In genomic region chr17:75869282-75870141, GRCh38 we compare ENCODE assay signal across 7 cellular contexts. TPM values are rescaled to one million over a fixed set of nuclear protein-coding genes. Genes with fewer than 3 reads are reported as not detected.
DNase-seq lines count a peak whose midpoint lies in the region; ATAC-seq and TF ChIP-seq lines count a peak whose summit lies in the region.
"Had no signal": no experiment of that assay in that cellular context is flagged by ENCODE, and none has a peak within 500 bp of the region (broad histone marks: within the 10 kb centered on the region; RNA-seq: fewer than 3 reads in every experiment).

No MANE protein-coding gene starts in this region.

- H3K27ac ChIP-seq in SJCRH30 (peak overlapping the region; percentile 58), suprapubic skin (peak overlapping the region; percentile 84)

- H3K4me1 ChIP-seq in SJCRH30 (peaks cover 34% of the 10 kb centered on the region), suprapubic skin (peaks cover 66% of the 10 kb centered on the region)

- intact Hi-C loops in head of caudate nucleus (cut with DNase I): no loop called here

- H3K36me3 ChIP-seq in SJCRH30 (no peaks in the 10 kb centered on the region), suprapubic skin (peaks cover 8% of the 10 kb centered on the region)

- DNase-seq in SJCRH30: peak; percentile 68 to 83
- DNase-seq in head of caudate nucleus: peak; percentile 42 to 88 (median 74)
- peak in 1 of 2 donors; percentile 87 for DNase-seq in suprapubic skin (ENCODE audit: low spot score in 2 of 2)
- no peak for DNase-seq in NCI-H1417 (lab: John Stamatoyannopoulos, UW)
- DNase-seq: NCI-H2029 treated with DMSO at 0.1 percent for 48 hours had no signal

- 26% methylated on average over 17 of the region's 23 CpGs for WGBS in suprapubic skin

- H3K9me3 ChIP-seq in SJCRH30 (replicated peaks) (no peaks in the 10 kb centered on the region), suprapubic skin (no peaks in the 10 kb centered on the region)

- peak in 1 of 2 donors; percentile 16 for TF ChIP-seq POLR2A in suprapubic skin (IDR thresholded peaks at IDR 0.05)

- peak overlapping the region; percentile 32 for H3K4me3 ChIP-seq in SJCRH30
- H3K4me3 ChIP-seq in suprapubic skin: peak overlapping the region; percentile 18

- TF ChIP-seq CTCF in suprapubic skin (IDR thresholded peaks at IDR 0.05): no peak

- no peak for TF ChIP-seq EP300 in suprapubic skin (IDR thresholded peaks at IDR 0.05)

- H3K27me3 ChIP-seq in SJCRH30 (no peaks in the 10 kb centered on the region), suprapubic skin (no peaks in the 10 kb centered on the region)

- no peak for ATAC-seq in HG02973 (IDR thresholded peaks at IDR 0.05; ENCODE audit: unreplicated experiment)
- ATAC-seq in HG03378 (IDR thresholded peaks at IDR 0.05; ENCODE audit: unreplicated experiment): no peak

RNA-seq across cellular contexts. Expression of gene TRIM47, which starts 8.9 kb away (rescaled TPM):
- total RNA-seq in SJCRH30 (2014; rRNA removed; shearing (Covaris generic)): 8.1 and 9.9 TPM in 2 replicates
- 10 to 100 TPM; 22.8 to 43.1 (median 27.7) TPM for total RNA-seq in suprapubic skin

RNA-seq across cellular contexts. Expression of gene WBP2, which starts 14.4 kb away (rescaled TPM):
- total RNA-seq in SJCRH30 (2014; rRNA removed; shearing (Covaris generic)): 36.3 and 38.3 TPM in 2 replicates
- total RNA-seq in suprapubic skin: 10 to 100 TPM; 64.9 to 99.4 (median 76.9) TPM

RNA-seq across cellular contexts. Expression of gene UNC13D, which starts 25.3 kb away (rescaled TPM):
- total RNA-seq in SJCRH30 (2014; rRNA removed; shearing (Covaris generic)): 1.4 and 3.2 TPM in 2 replicates
- 10 to 100 TPM in 1 of 4 donors, 1 to 10 TPM in 3; 5.2 to 21.0 (median 7.2) TPM for total RNA-seq in suprapubic skin

RNA-seq across cellular contexts. Expression of gene TRIM65, which starts 27.2 kb away (rescaled TPM):
- total RNA-seq in SJCRH30 (2014; rRNA removed; shearing (Covaris generic)): 7.4 and 7.9 TPM in 2 replicates
- 10 to 100 TPM; 22.5 to 44.6 (median 32.1) TPM for total RNA-seq in suprapubic skin

RNA-seq across cellular contexts. Expression of gene MRPL38, which starts 35.2 kb away (rescaled TPM):
- 43.6 and 47.1 TPM in 2 replicates for total RNA-seq in SJCRH30 (2014; rRNA removed; shearing (Covaris generic))
- 100 to 1,000 TPM in 1 of 4 donors, 10 to 100 TPM in 3; 41.7 to 113 (median 50.2) TPM for total RNA-seq in suprapubic skin

Comparison
In these comparisons a context has a peak if more than half of its experiments do, and no peak if none do; other contexts are left out.
1. DNase-seq: peak in SJCRH30 (2 of 2) and head of caudate nucleus (42 of 42); none in NCI-H1417 (0 of 3).